8 cellular contexts compared by ENCODE assay signal in genomic region chr21:43728467-43729390, GRCh38. TPM values are rescaled to one million over a fixed set of nuclear protein-coding genes. Genes with fewer than 3 reads are reported as not detected.
DNase-seq lines count a peak whose midpoint lies in the region; ATAC-seq and TF ChIP-seq lines count a peak whose summit lies in the region.

No MANE protein-coding gene starts in this region.

- H3K79me2 ChIP-seq in ACC112 (ENCODE audit: control insufficient read depth, insufficient read depth, low read length, unreplicated experiment): peaks cover 67% of the 10 kb centered on the region

- no peak for TF ChIP-seq CTCF in left lung (IDR thresholded peaks at IDR 0.05)

- DNase-seq in NCI-H524 treated with DMSO at 0.1 percent for 48 hours (lab: John Stamatoyannopoulos, UW) (peak; percentile 66), dermis blood vessel endothelial cell (peak; percentile 91), left lung (peak; percentile 98)
- DNase-seq in activated CD4-positive, alpha-beta T cell treated with anti-CD3 and anti-CD28 coated beads, Interleukin-2, amount 50 U/mL, for 48 hours: peak; percentile 88 to 91
- DNase-seq in stimulated activated CD4-positive, alpha-beta T cell treated with anti-CD3 and anti-CD28 coated beads, Interleukin-1b, Interleukin-23, amount 100 ng/mL, for 48 hours: peak; percentile 84

- peak overlapping the region; percentile 78 for H3K27ac ChIP-seq in ACC112 (ENCODE audit: low read depth, low read length)
- H3K27ac ChIP-seq in left lung: peak overlapping the region; percentile 93 to 94

- no peak overlapping the region for H2AFZ ChIP-seq in ACC112 (ENCODE audit: low read length, unreplicated experiment)

- intact Hi-C loops in left lung (cut with DNase I): no loop called here

- H3K9me3 ChIP-seq in left lung: no peaks in the 10 kb centered on the region

- H3K36me3 ChIP-seq in ACC112 (ENCODE audit: insufficient read depth, low read length) (no peaks in the 10 kb centered on the region), left lung (peaks cover 0 to 17% of the 10 kb centered on the region in 2 donors)

- H3K4me1 ChIP-seq in ACC112 (ENCODE audit: control insufficient read depth, insufficient read depth, low read length, unreplicated experiment) (peaks cover 54% of the 10 kb centered on the region), left lung (peaks cover 52 to 100% of the 10 kb centered on the region in 2 donors)

- H3K4me3 ChIP-seq in ACC112 (ENCODE audit: low read depth, low read length) (peak overlapping the region; percentile 82), left lung (peak overlapping the region; percentile 32 to 46)

- H3K27me3 ChIP-seq in ACC112 (ENCODE audit: insufficient read depth, low read length) (no peaks in the 10 kb centered on the region), left lung (no peaks in the 10 kb centered on the region)

- ATAC-seq in GM18867 (IDR thresholded peaks at IDR 0.05; ENCODE audit: unreplicated experiment) (peak; percentile 72), HG03103 (IDR thresholded peaks at IDR 0.05; ENCODE audit: low read depth, unreplicated experiment) (peak; percentile 55), left lung (peak; percentile 80)

RNA-seq across cellular contexts. Expression of gene PDXK, which starts 9.8 kb away (rescaled TPM):
- total RNA-seq in dermis blood vessel endothelial cell (47.0 and 87.4 TPM in 2 replicates), left lung (100 to 1,000 TPM; 287 to 305 TPM)

RNA-seq across cellular contexts. Expression of gene CSTB, which starts 47.4 kb away (rescaled TPM):
- 6.3 and 8.5 TPM in 2 replicates for total RNA-seq in dermis blood vessel endothelial cell
- total RNA-seq in left lung: 100 to 1,000 TPM; 123 to 133 TPM

Comparison
In these comparisons a context has a peak if more than half of its experiments do, and no peak if none do; other contexts are left out.
1. Peak in every context shown above with its lines: DNase-seq, ATAC-seq, H3K4me3 ChIP-seq and H3K27ac ChIP-seq.
2. RNA of gene CSTB, which starts 47.4 kb away (total RNA-seq): 123 to 133 TPM in left lung; 6.3 to 8.5 TPM in dermis blood vessel endothelial cell; every median in the first group is over 10 times any median in the second.